Comparison of ENCODE assay signal across 18 cellular contexts in genomic region chr12:78712834-78713455, GRCh38.
"Had no signal": no experiment of that assay in that cellular context is flagged by ENCODE, and none has a peak within 500 bp of the region (broad histone marks: within the 10 kb centered on the region; RNA-seq: fewer than 3 reads in every experiment).

No MANE protein-coding gene starts in this region.

- DNase-seq: esophagus squamous epithelium; foreskin fibroblast; glutamatergic neuron; kidney glomerular epithelial cell; mesendoderm; naive thymus-derived CD4-positive, alpha-beta T cell; nephron progenitor cell; psoas muscle; retina; right lobe of liver; stimulated activated CD4-positive, alpha-beta T cell treated with anti-CD3 and anti-CD28 coated beads, Interleukin-4, amount 100 ng/mL, for 1 hour; stimulated activated CD8-positive, alpha-beta memory T cell treated with anti-CD3 and anti-CD28 coated beads, Interleukin-4, amount 100 ng/mL, for 48 hours; stimulated activated naive CD8-positive, alpha-beta T cell treated with anti-CD3 and anti-CD28 coated beads, Interleukin-15, Interleukin-2, amounts not matched to agents 100 U/mL and 50 U/mL, for 24 hours; thyroid gland had no signal

- H3K36me3 ChIP-seq: esophagus squamous epithelium, gastroesophageal sphincter, neutrophil, right lobe of liver, suprapubic skin, thyroid gland had no signal

- H3K4me3 ChIP-seq: esophagus squamous epithelium, gastroesophageal sphincter, psoas muscle, right lobe of liver, suprapubic skin, thyroid gland had no signal

- H3K4me1 ChIP-seq: esophagus squamous epithelium, gastroesophageal sphincter, psoas muscle, right lobe of liver, suprapubic skin, thyroid gland had no signal

- H3K9me3 ChIP-seq: esophagus squamous epithelium, gastroesophageal sphincter, neutrophil, psoas muscle, right lobe of liver, suprapubic skin, thyroid gland had no signal

- ATAC-seq: gastroesophageal sphincter; naive thymus-derived CD4-positive, alpha-beta T cell; psoas muscle; right lobe of liver; stimulated activated effector memory CD8-positive, alpha-beta T cell treated with anti-CD3 and anti-CD28 coated beads, Interleukin-12 subunit alpha, Interleukin-12 subunit beta, amount 100 ng/mL, for 72 hours; stimulated activated naive CD8-positive, alpha-beta T cell treated with anti-CD3 and anti-CD28 coated beads, Interleukin-15, Interleukin-2, amounts not matched to agents 100 U/mL and 50 U/mL, for 24 hours had no signal

- H3K27me3 ChIP-seq: esophagus squamous epithelium, gastroesophageal sphincter, neutrophil, right lobe of liver, suprapubic skin, thyroid gland had no signal

- H3K27ac ChIP-seq: esophagus squamous epithelium, gastroesophageal sphincter, neutrophil, psoas muscle, right lobe of liver, suprapubic skin, thyroid gland had no signal
